In genomic region chr2:37146062-37146461, GRCh38 we compare ENCODE assay signal across 20 cellular contexts. TPM values are rescaled to one million over a fixed set of nuclear protein-coding genes. Genes with fewer than 3 reads are reported as not detected.
DNase-seq lines count a peak whose midpoint lies in the region; ATAC-seq, FAIRE-seq and TF ChIP-seq lines count a peak whose summit lies in the region.
"Had no signal": no experiment of that assay in that cellular context is flagged by ENCODE, and none has a peak within 500 bp of the region (broad histone marks: within the 10 kb centered on the region; RNA-seq: fewer than 3 reads in every experiment).

No MANE protein-coding gene starts in this region.

- H3K9me3 ChIP-seq in GM12878 (replicated peaks; ENCODE audit: control insufficient read depth, insufficient read depth, low read length) = no peaks in the 10 kb centered on the region
- H3K9me3 ChIP-seq: A549, BE2C had no signal

- no peaks in the 10 kb centered on the region for H3K27me3 ChIP-seq in HL-60 (ENCODE audit: insufficient read depth, poor library complexity, severe bottlenecking)
- no peaks in the 10 kb centered on the region for H3K27me3 ChIP-seq in GM12878 (replicated peaks in 1 of 2; ENCODE audit: control insufficient read depth in 2 of 2, insufficient read depth in 2 of 2, low read length in 1 of 2)
- H3K27me3 ChIP-seq: BE2C had no signal

- POLR2A ChIA-PET in GM12878 (lab: Charles Lee) = interaction anchor here (1.0 kb wide), 2 partner anchors 11 to 77 kb away, joined by 3 to 4 read pairs; partner anchors contain the start of gene EIF2AK2

- H3K27ac Mint-ChIP-seq in memory B cell = peak overlapping the region; percentile 39
- H3K27ac Mint-ChIP-seq in stimulated activated effector memory CD8-positive, alpha-beta T cell treated with anti-CD3 and anti-CD28 coated beads, Interleukin-12 subunit alpha, Interleukin-12 subunit beta, amount 100 ng/mL, for 72 hours = peak overlapping the region; percentile 33
- H3K27ac Mint-ChIP-seq: CD4-positive, alpha-beta memory T cell; H9 had no signal

- SMC1A ChIA-PET in GM12878 (lab: Charles Lee; ENCODE audit: uncharacterized antibody, unreplicated experiment) = interaction anchor here (0.6 to 0.9 kb wide), 2 partner anchors 9 to 12 kb away, joined by 3 read pairs; no protein-coding TSS in a partner anchor

- TF ChIP-seq POLR2A in GM12878 (IDR thresholded peaks at IDR 0.05; ENCODE audit: low read depth, low read length) = no peak

- CTCF ChIA-PET in GM12878 (lab: Yijun Ruan, JAX) = no interaction called here

- peak overlapping the region; percentile 18; the same call in 1 of the 2 replicates for H3K27ac ChIP-seq in HL-60 (replicated peaks)
- no peak overlapping the region for H3K27ac ChIP-seq in GM12878 (ENCODE audit: control insufficient read depth, insufficient read depth)
- H3K27ac ChIP-seq: A549, C4-2B had no signal

- no peaks in the 10 kb centered on the region for H3K9me3 Mint-ChIP-seq in memory B cell
- no peaks in the 10 kb centered on the region for H3K9me3 Mint-ChIP-seq in stimulated activated effector memory CD8-positive, alpha-beta T cell treated with anti-CD3 and anti-CD28 coated beads, Interleukin-12 subunit alpha, Interleukin-12 subunit beta, amount 100 ng/mL, for 72 hours
- H3K9me3 Mint-ChIP-seq: CD4-positive, alpha-beta memory T cell; H9; IgD-negative memory B cell had no signal

- no peaks in the 10 kb centered on the region for H3K27me3 Mint-ChIP-seq in memory B cell
- H3K27me3 Mint-ChIP-seq: CD4-positive, alpha-beta memory T cell; IgD-negative memory B cell had no signal

- BruUV-seq in GM12878 (replicated peaks; lab: Mats Ljungman, UMichigan) = no TSS peak

- H4K20me1 ChIP-seq in GM12878 (ENCODE audit: control insufficient read depth, insufficient read depth) = no peaks in the 10 kb centered on the region; the same call in 1 of the 2 replicates

- 98% methylated on average over 2 of the region's 2 CpGs for WGBS in GM12878 (ENCODE audit: insufficient coverage, insufficient replicate concordance, low lambda C conversion rate, missing lambda C conversion rate)

- H3K9ac ChIP-seq in GM12878 (ENCODE audit: control insufficient read depth, insufficient read depth, low read length) = no peak overlapping the region

- H3K4me2 ChIP-seq in GM12878 (ENCODE audit: control insufficient read depth, insufficient read depth) = no peak overlapping the region
- H3K4me2 ChIP-seq: A549 had no signal

- no peak for FAIRE-seq in GM12878 (lab: Jason Lieb, UNC)
- FAIRE-seq: A549, G401.6, GM18507 had no signal

- H3K4me3 Mint-ChIP-seq in memory B cell = no peak overlapping the region
- no peak overlapping the region for H3K4me3 Mint-ChIP-seq in stimulated activated effector memory CD8-positive, alpha-beta T cell treated with anti-CD3 and anti-CD28 coated beads, Interleukin-12 subunit alpha, Interleukin-12 subunit beta, amount 100 ng/mL, for 72 hours
- H3K4me3 Mint-ChIP-seq: CD4-positive, alpha-beta memory T cell; H9; IgD-negative memory B cell had no signal

- TF ChIP-seq RAD21 in GM12878 (IDR thresholded peaks at IDR 0.05; ENCODE audit: insufficient read depth, low read depth, low read length) = no peak

- H3K79me2 ChIP-seq in GM12878 (ENCODE audit: control insufficient read depth, insufficient read depth, low read length) = peaks cover 21% of the 10 kb centered on the region

- TF ChIP-seq CTCF in HL-60 (IDR thresholded peaks at IDR 0.05; ENCODE audit: insufficient read depth, low read length) (no peak), GM12878 (IDR thresholded peaks at IDR 0.05 in 2 of 3, conservative IDR thresholded peaks at IDR 0.05 in 1 of 3; ENCODE audit: control insufficient read depth in 2 of 3, extremely low read depth in 1 of 3, insufficient read depth in 1 of 3, low read depth in 3 of 3, low read length in 3 of 3) (no peak)

- in situ Hi-C loops in GM12878 (cut with MboI) = no loop called here

- H3K4me3 ChIP-seq in HL-60 (replicated peaks; ENCODE audit: insufficient read depth, low read length) (no peak overlapping the region), GM12878 (no peak overlapping the region)
- H3K4me3 ChIP-seq: A549 had no signal

- no peaks in the 10 kb centered on the region for H3K4me1 ChIP-seq in GM12878 (ENCODE audit: control insufficient read depth, insufficient read depth, low read length)
- H3K4me1 ChIP-seq: A549, BE2C had no signal

- peaks cover 2 to 54% of the 10 kb centered on the region in 2 experiments for H3K36me3 ChIP-seq in GM12878 (ENCODE audit: control insufficient read depth in 2 of 2, insufficient read depth in 2 of 2, low read length in 1 of 2)

- H2AFZ ChIP-seq in GM12878 (ENCODE audit: control insufficient read depth, low read depth, low read length) = no peak overlapping the region

- TF ChIP-seq EP300 in GM12878 (IDR thresholded peaks at IDR 0.05; ENCODE audit: borderline replicate concordance in 1 of 2, control insufficient read depth in 1 of 2, low read depth in 2 of 2, low read length in 2 of 2) = no peak

- ATAC-seq in GM12878 (no peak), memory B cell (ENCODE audit: low read depth) (no peak), GM18498 (IDR thresholded peaks at IDR 0.05; ENCODE audit: unreplicated experiment) (no peak)
- ATAC-seq in stimulated activated effector memory CD8-positive, alpha-beta T cell treated with anti-CD3 and anti-CD28 coated beads, Interleukin-12 subunit alpha, Interleukin-12 subunit beta, amount 100 ng/mL, for 72 hours = no peak
- ATAC-seq: A549 had no signal

- intact Hi-C loops in GM12878 (cut with micrococcal nuclease; ENCODE audit: unreplicated experiment) = no loop called here

- H3K4me1 Mint-ChIP-seq in memory B cell = peaks cover 8% of the 10 kb centered on the region
- H3K4me1 Mint-ChIP-seq in stimulated activated effector memory CD8-positive, alpha-beta T cell treated with anti-CD3 and anti-CD28 coated beads, Interleukin-12 subunit alpha, Interleukin-12 subunit beta, amount 100 ng/mL, for 72 hours = peaks cover 13% of the 10 kb centered on the region

- peaks cover 26% of the 10 kb centered on the region for H3K36me3 Mint-ChIP-seq in memory B cell
- H3K36me3 Mint-ChIP-seq in stimulated activated effector memory CD8-positive, alpha-beta T cell treated with anti-CD3 and anti-CD28 coated beads, Interleukin-12 subunit alpha, Interleukin-12 subunit beta, amount 100 ng/mL, for 72 hours = peaks cover 77% of the 10 kb centered on the region

- RAD21 ChIA-PET in GM12878 (lab: Charles Lee; ENCODE audit: unreplicated experiment) = no interaction called here

- DNase-seq in HL-60 (ENCODE audit: low read depth in 1 of 2, low spot score in 1 of 2) (peak in 1 of 2 experiments; percentile 50), GM12878 (ENCODE audit: low read depth, low spot score) (no peak), memory B cell (ENCODE audit: low spot score in 2 of 2) (no peak), DMS153 (lab: John Stamatoyannopoulos, UW) (no peak), LoVo (ENCODE audit: low spot score) (no peak)
- no peak for DNase-seq in stimulated activated effector memory CD8-positive, alpha-beta T cell treated with anti-CD3 and anti-CD28 coated beads, Interleukin-12 subunit alpha, Interleukin-12 subunit beta, amount 100 ng/mL, for 72 hours (ENCODE audit: low spot score in 2 of 2)
- DNase-seq: BE2C; CD4-positive, alpha-beta memory T cell; DMS79 treated with DMSO at 0.1 percent for 48 hours; EL; GOT3; H9 had no signal

RNA-seq across cellular contexts. Expression of gene EIF2AK2, which starts 10.7 kb away (rescaled TPM):
- 77.0 and 86.6 TPM in 2 replicates for total RNA-seq in GM12878 (2013; cell fraction: nucleolus; rRNA removed)
- total RNA-seq in GM12878 (2014; rRNA removed) (44.4 and 53.4 TPM in 2 replicates), GM12878 (2014; rRNA removed; fragmentation: Illumina TruSeq; extraction: Trizol) (59.7 and 66.5 TPM in 2 replicates), GM12878 (2021) (69.8 and 72.9 TPM in 2 replicates)
- 20.5 TPM for polyA plus RNA-seq in GM12878 (2011; ENCODE audit: low read depth)
- polyA plus RNA-seq in GM12878 (2011; rRNA removed) (70.6 and 110 TPM in 2 replicates), GM12878 (2014; fragmentation: Illumina TruSeq; extraction: Trizol) (66.9 and 85.4 TPM in 2 replicates), GM12878 (2014; fragmentation: Nextera tagmentation; extraction: Ambion mirVana) (10 to 100 TPM; 16.2 to 34.6 TPM), GM12878 (2014; rRNA removed) (40.2 and 46.7 TPM in 2 replicates), GM12878 (2016; fragmentation: Nextera tagmentation; extraction: Ambion mirVana) (10 to 100 TPM; 70.9 to 81.4 TPM)
- 26.0 and 28.0 TPM in 2 replicates for polyA plus RNA-seq in GM12878 (2011; cell fraction: cytosol; rRNA removed)
- polyA plus RNA-seq in GM12878 (2011; cell fraction: nucleus; rRNA removed) = 27.1 and 35.1 TPM in 2 replicates
- 26.9 and 29.2 TPM in 2 replicates for polyA plus RNA-seq in GM12878 (2012)
- 53.2 and 72.5 TPM in 2 replicates for polyA minus RNA-seq in GM12878 (2011; rRNA and poly(A)+ RNA removed)
- 35.1 and 38.6 TPM in 2 replicates for polyA minus RNA-seq in GM12878 (2011; cell fraction: cytosol; rRNA and poly(A)+ RNA removed)
- 19.9 and 38.9 TPM in 2 replicates for polyA minus RNA-seq in GM12878 (2011; cell fraction: nucleus; rRNA and poly(A)+ RNA removed)

RNA-seq across cellular contexts. Expression of gene SULT6B1, which starts 42.4 kb away (rescaled TPM):
- total RNA-seq in GM12878 (2013; cell fraction: nucleolus; rRNA removed) = not detected in 2 replicates
- total RNA-seq in GM12878 (2014; rRNA removed) (not detected in 2 replicates), GM12878 (2014; rRNA removed; fragmentation: Illumina TruSeq; extraction: Trizol) (not detected in 2 replicates), GM12878 (2021) (not detected in 2 replicates)
- not detected for polyA plus RNA-seq in GM12878 (2011; ENCODE audit: low read depth)
- polyA plus RNA-seq in GM12878 (2011; rRNA removed) (not detected in 2 replicates), GM12878 (2014; fragmentation: Illumina TruSeq; extraction: Trizol) (not detected in 2 replicates), GM12878 (2014; fragmentation: Nextera tagmentation; extraction: Ambion mirVana) (not detected), GM12878 (2014; rRNA removed) (not detected in 2 replicates), GM12878 (2016; fragmentation: Nextera tagmentation; extraction: Ambion mirVana) (not detected)
- not detected in 2 replicates for polyA plus RNA-seq in GM12878 (2011; cell fraction: cytosol; rRNA removed)
- polyA plus RNA-seq in GM12878 (2011; cell fraction: nucleus; rRNA removed) = not detected in 2 replicates
- not detected in 2 replicates for polyA plus RNA-seq in GM12878 (2012)
- polyA minus RNA-seq in GM12878 (2011; rRNA and poly(A)+ RNA removed) = not detected in 2 replicates
- not detected in 2 replicates for polyA minus RNA-seq in GM12878 (2011; cell fraction: cytosol; rRNA and poly(A)+ RNA removed)
- polyA minus RNA-seq in GM12878 (2011; cell fraction: nucleus; rRNA and poly(A)+ RNA removed) = not detected in 2 replicates
- total RNA-seq: CD4-positive, alpha-beta memory T cell; H9; HT-29 had no signal
- polyA plus RNA-seq: A549; AG04450; CD4-positive, alpha-beta memory T cell; IgD-negative memory B cell had no signal

RNA-seq across cellular contexts. Expression of gene CEBPZOS, which starts 50.2 kb away (rescaled TPM):
- 38.8 and 41.9 TPM in 2 replicates for total RNA-seq in GM12878 (2013; cell fraction: nucleolus; rRNA removed)
- total RNA-seq in GM12878 (2014; rRNA removed) (28.1 and 31.2 TPM in 2 replicates), GM12878 (2014; rRNA removed; fragmentation: Illumina TruSeq; extraction: Trizol) (26.5 and 27.1 TPM in 2 replicates), GM12878 (2021) (32.1 and 33.2 TPM in 2 replicates)
- 19.9 TPM for polyA plus RNA-seq in GM12878 (2011; ENCODE audit: low read depth)
- polyA plus RNA-seq in GM12878 (2011; rRNA removed) (47.8 and 73.5 TPM in 2 replicates), GM12878 (2014; fragmentation: Illumina TruSeq; extraction: Trizol) (41.3 and 46.2 TPM in 2 replicates), GM12878 (2014; fragmentation: Nextera tagmentation; extraction: Ambion mirVana) (10 to 100 TPM; 22.9 to 50.8 TPM), GM12878 (2014; rRNA removed) (44.3 and 48.5 TPM in 2 replicates), GM12878 (2016; fragmentation: Nextera tagmentation; extraction: Ambion mirVana) (10 to 100 TPM; 36.8 to 47.9 TPM)
- polyA plus RNA-seq in GM12878 (2011; cell fraction: cytosol; rRNA removed) = 25.4 and 29.8 TPM in 2 replicates
- 15.9 and 16.6 TPM in 2 replicates for polyA plus RNA-seq in GM12878 (2011; cell fraction: nucleus; rRNA removed)
- 24.8 and 30.7 TPM in 2 replicates for polyA plus RNA-seq in GM12878 (2012)
- 12.5 and 15.9 TPM in 2 replicates for polyA minus RNA-seq in GM12878 (2011; rRNA and poly(A)+ RNA removed)
- 3.5 and 7.3 TPM in 2 replicates for polyA minus RNA-seq in GM12878 (2011; cell fraction: cytosol; rRNA and poly(A)+ RNA removed)
- 8.2 and 18.1 TPM in 2 replicates for polyA minus RNA-seq in GM12878 (2011; cell fraction: nucleus; rRNA and poly(A)+ RNA removed)
